ENCODE assay signal across 26 cellular contexts in the genomic region with DNA sequence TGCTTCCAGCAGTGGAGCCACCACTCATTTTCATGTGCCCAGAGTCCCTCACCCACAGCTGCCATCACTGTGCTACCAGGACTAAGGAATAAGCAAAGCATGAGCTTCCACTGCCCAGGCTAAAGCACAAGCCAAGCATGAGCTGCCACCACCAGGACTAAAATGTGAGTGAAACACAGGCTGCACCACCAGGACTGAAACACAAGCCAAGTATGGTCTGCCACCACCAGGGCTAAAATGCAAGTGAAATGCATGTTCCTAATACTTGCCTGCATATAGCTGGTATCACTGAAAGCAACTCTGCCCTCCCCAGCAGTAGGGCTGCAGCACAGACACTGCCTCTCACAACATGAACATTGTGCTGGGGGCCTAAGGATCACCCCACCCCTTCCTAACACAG. TPM values are rescaled to one million over a fixed set of nuclear protein-coding genes. Genes with fewer than 3 reads are reported as not detected.
DNase-seq lines count a peak whose midpoint lies in the region; ATAC-seq, FAIRE-seq and TF ChIP-seq lines count a peak whose summit lies in the region.
"Had no signal": no experiment of that assay in that cellular context is flagged by ENCODE, and none has a peak within 500 bp of the region (broad histone marks: within the 10 kb centered on the region; RNA-seq: fewer than 3 reads in every experiment).

No MANE protein-coding gene starts in this region.

- peaks cover 11 to 13% of the 10 kb centered on the region in 2 donors for H3K9me3 Mint-ChIP-seq in activated T-cell treated with anti-CD3 and anti-CD28 coated beads, Interleukin-2, amount 50 U/mL, for 72 hours
- peaks cover 58% of the 10 kb centered on the region for H3K9me3 Mint-ChIP-seq in neural progenitor cell

- peak; percentile 49 to 59 for ATAC-seq in activated T-cell treated with anti-CD3 and anti-CD28 coated beads, Interleukin-2, amount 50 U/mL, for 72 hours (replicated peaks in 1 of 2)
- ATAC-seq in esophagus mucosa = no peak

- H3K79me2 ChIP-seq in MM.1S (ENCODE audit: low read length) (peaks cover 64% of the 10 kb centered on the region), neural progenitor cell (ENCODE audit: low read depth) (peaks cover 79% of the 10 kb centered on the region)

- H3K9me2 ChIP-seq in MM.1S (replicated peaks; ENCODE audit: insufficient read depth, low read length) = no peaks in the 10 kb centered on the region

- H3K27me3 ChIP-seq in MM.1S (replicated peaks; ENCODE audit: insufficient read depth, low read length) = no peaks in the 10 kb centered on the region
- H3K27me3 ChIP-seq in neural progenitor cell = no peaks in the 10 kb centered on the region
- H3K27me3 ChIP-seq: adrenal gland, BLaER1, dorsolateral prefrontal cortex, neutrophil had no signal

- FAIRE-seq in D721Med (lab: Jason Lieb, UNC) = no peak
- FAIRE-seq: GM18507, small intestine, urothelium cell line had no signal

- TF ChIP-seq CTCF in MM.1S (IDR thresholded peaks at IDR 0.05; ENCODE audit: low read length) (peak; percentile 46), epithelial cell of proximal tubule (conservative IDR thresholded peaks at IDR 0.05; ENCODE audit: low read depth, low read length) (peak; percentile 2), neural progenitor cell (IDR thresholded peaks at IDR 0.05) (no peak), D721Med (IDR thresholded peaks at IDR 0.05; ENCODE audit: insufficient read depth, missing control alignments) (no peak)

- no peaks in the 10 kb centered on the region for H3K4me1 ChIP-seq in MM.1S (ENCODE audit: low read length)
- H3K4me1 ChIP-seq in neural progenitor cell = peaks cover 52% of the 10 kb centered on the region

- H3K4me1 Mint-ChIP-seq in activated T-cell treated with anti-CD3 and anti-CD28 coated beads, Interleukin-2, amount 50 U/mL, for 72 hours (ENCODE audit: low read depth) = peaks cover 31% of the 10 kb centered on the region
- H3K4me1 Mint-ChIP-seq in neural progenitor cell = peaks cover 22% of the 10 kb centered on the region

- H2AFZ ChIP-seq in MM.1S (ENCODE audit: low read length) (no peak overlapping the region), neural progenitor cell (replicated peaks) (no peak overlapping the region)

- no peak overlapping the region for H3K27ac Mint-ChIP-seq in activated T-cell treated with anti-CD3 and anti-CD28 coated beads, Interleukin-2, amount 50 U/mL, for 72 hours
- no peak overlapping the region for H3K27ac Mint-ChIP-seq in neural progenitor cell
- H3K27ac Mint-ChIP-seq: activated T-helper 1 cell treated with anti-CD3 and anti-CD28 coated beads, Interleukin-12 subunit alpha, Interleukin-12 subunit beta, Interleukin-2, Interleukin-4 antibody, amounts not matched to agents 30 ng/mL and 10 ng/mL and 1 ng/mL, durations not matched to agents 14 hours and 24 hours and 36 hours had no signal

- H3F3A ChIP-seq in MM.1S (ENCODE audit: insufficient read depth, low read length) (no peaks in the 10 kb centered on the region), neural progenitor cell (ENCODE audit: low read depth) (peaks cover 39% of the 10 kb centered on the region)

- 0 out of 2 replicates have a peak, but pooled peaks cover 5% of the 10 kb centered on the region for H4K20me1 ChIP-seq in MM.1S (ENCODE audit: insufficient read depth, low read length)
- H4K20me1 ChIP-seq in neural progenitor cell (ENCODE audit: low read depth) = no peaks in the 10 kb centered on the region

- H3K4me2 ChIP-seq in MM.1S (ENCODE audit: low read depth, low read length) = no peak overlapping the region
- no peak overlapping the region for H3K4me2 ChIP-seq in neural progenitor cell
- H3K4me2 ChIP-seq: BLaER1 had no signal

- no peak overlapping the region for H3K4me3 Mint-ChIP-seq in activated T-cell treated with anti-CD3 and anti-CD28 coated beads, Interleukin-2, amount 50 U/mL, for 72 hours
- no peak overlapping the region for H3K4me3 Mint-ChIP-seq in neural progenitor cell
- H3K4me3 Mint-ChIP-seq: activated T-helper 1 cell treated with anti-CD3 and anti-CD28 coated beads, Interleukin-12 subunit alpha, Interleukin-12 subunit beta, Interleukin-2, Interleukin-4 antibody, amounts not matched to agents 30 ng/mL and 10 ng/mL and 1 ng/mL, durations not matched to agents 14 hours and 24 hours and 36 hours had no signal

- DNase-seq in activated T-cell treated with anti-CD3 and anti-CD28 coated beads, Interleukin-2, amount 50 U/mL, for 72 hours = peak; percentile 12 to 13
- DNase-seq in activated T-cell treated with anti-CD3 and anti-CD28 coated beads for 4 hours (no peak), MM.1S (peak; percentile 29), epithelial cell of proximal tubule (ENCODE audit: low read depth) (no peak), neural progenitor cell (ENCODE audit: low spot score) (no peak), DMS 273 treated with DMSO at 0.1 percent for 48 hours (lab: John Stamatoyannopoulos, UW) (no peak), D721Med (ENCODE audit: insufficient read length, low spot score) (no peak)
- DNase-seq: activated CD4-positive, alpha-beta T cell treated with anti-CD3 and anti-CD28 coated beads, Interleukin-2, amount 50 U/mL, for 4 hours; adrenal gland; Calu3; caudate nucleus; dorsolateral prefrontal cortex; Kasumi-1; NCI-H1105; NCI-H510A treated with DMSO at 0.1 percent for 48 hours; Right ventricle myocardium superior; small intestine; stimulated activated CD4-positive, alpha-beta T cell treated with anti-CD3 and anti-CD28 coated beads, Interleukin-4, amount 100 ng/mL, for 1 hour; SW 1271 had no signal

- H3K9me3 ChIP-seq in MM.1S (replicated peaks; ENCODE audit: insufficient read depth, low read length) (no peaks in the 10 kb centered on the region), neural progenitor cell (ENCODE audit: low read depth) (peaks cover 14% of the 10 kb centered on the region)

- H3K27me3 Mint-ChIP-seq in activated T-cell treated with anti-CD3 and anti-CD28 coated beads, Interleukin-2, amount 50 U/mL, for 72 hours (ENCODE audit: low read depth) = no peaks in the 10 kb centered on the region
- no peaks in the 10 kb centered on the region for H3K27me3 Mint-ChIP-seq in neural progenitor cell (ENCODE audit: insufficient read depth, low read depth)

- H3K4me3 ChIP-seq in MM.1S (ENCODE audit: low read length) (no peak overlapping the region), epithelial cell of proximal tubule (ENCODE audit: low read depth, low read length) (no peak overlapping the region), neural progenitor cell (no peak overlapping the region)
- H3K4me3 ChIP-seq: adrenal gland, BLaER1, dorsolateral prefrontal cortex had no signal

- H3K27ac ChIP-seq in MM.1S (ENCODE audit: low read length) (no peak overlapping the region), neural progenitor cell (peak overlapping the region; percentile 54)
- H3K27ac ChIP-seq: adrenal gland, BLaER1, dorsolateral prefrontal cortex, epithelial cell of prostate, neutrophil had no signal

- H3K36me3 ChIP-seq in MM.1S (replicated peaks; ENCODE audit: insufficient read depth, low read length) (no peaks in the 10 kb centered on the region), neural progenitor cell (peaks cover 5% of the 10 kb centered on the region)
- H3K36me3 ChIP-seq: adrenal gland, neutrophil had no signal

- H3K9ac ChIP-seq in MM.1S (ENCODE audit: low read length) = no peak overlapping the region
- H3K9ac ChIP-seq in neural progenitor cell = no peak overlapping the region
- H3K9ac ChIP-seq: BLaER1 had no signal

- H3K36me3 Mint-ChIP-seq in activated T-cell treated with anti-CD3 and anti-CD28 coated beads, Interleukin-2, amount 50 U/mL, for 72 hours (ENCODE audit: insufficient read depth in 2 of 2) = peaks cover 25 to 45% of the 10 kb centered on the region in 2 donors
- H3K36me3 Mint-ChIP-seq in neural progenitor cell = peaks cover 36% of the 10 kb centered on the region

RNA-seq across cellular contexts. Expression of gene CEP83, which starts 30.0 kb away (rescaled TPM):
- total RNA-seq in activated T-cell treated with anti-CD3 and anti-CD28 coated beads, Interleukin-2, amount 50 U/mL, for 72 hours = 10 to 100 TPM; 23.3 to 26.3 TPM
- total RNA-seq in epithelial cell of proximal tubule (11.1 and 24.0 TPM in 2 replicates), neural progenitor cell (ENCODE audit: low replicate concordance) (45.3 and 60.4 TPM in 2 replicates), esophagus mucosa (11.3 TPM)

Comparison
In these comparisons a context has a peak if more than half of its experiments do, and no peak if none do; other contexts are left out.
1. DNase-seq: peak in activated T-cell treated with anti-CD3 and anti-CD28 coated beads, Interleukin-2, amount 50 U/mL, for 72 hours (2 of 2) and MM.1S (single experiment); none in activated T-cell treated with anti-CD3 and anti-CD28 coated beads for 4 hours (single experiment), epithelial cell of proximal tubule (single experiment), neural progenitor cell (single experiment), DMS 273 treated with DMSO at 0.1 percent for 48 hours (single experiment) and D721Med (single experiment).
2. CTCF ChIP-seq: peak in MM.1S (single experiment) and epithelial cell of proximal tubule (single experiment); none in neural progenitor cell (single experiment) and D721Med (single experiment).